ENCODE assay signal across 9 cellular contexts in genomic region chr13:21668665-21669599, GRCh38. TPM values are rescaled to one million over a fixed set of nuclear protein-coding genes. Genes with fewer than 3 reads are reported as not detected.
DNase-seq lines count a peak whose midpoint lies in the region; ATAC-seq, FAIRE-seq and TF ChIP-seq lines count a peak whose summit lies in the region.
"Had no signal": no experiment of that assay in that cellular context is flagged by ENCODE, and none has a peak within 500 bp of the region (broad histone marks: within the 10 kb centered on the region; RNA-seq: fewer than 3 reads in every experiment).

No MANE protein-coding gene starts in this region.

- DNase-seq in DMS153 (lab: John Stamatoyannopoulos, UW) (peak; percentile 37), DMS153 treated with DMSO at 0.1 percent for 48 hours (lab: John Stamatoyannopoulos, UW; ENCODE audit: unreplicated experiment) (no peak), Panc1 (ENCODE audit: low read depth, low spot score) (no peak), MCF 10A (ENCODE audit: unreplicated experiment) (no peak), HepG2 (ENCODE audit: low spot score) (no peak), ureter (ENCODE audit: low spot score) (no peak)

- CTCF ChIA-PET in Panc1 (lab: Charles Lee) (no interaction called here), MCF 10A (lab: Yijun Ruan, JAX) (interaction anchor here (0.8 to 1.3 kb wide), 2 partner anchors 11 to 30 kb away, joined by 4 to 8 read pairs; no protein-coding TSS in a partner anchor), HepG2 (lab: Yijun Ruan, JAX; ENCODE audit: low intra/inter-chr PET ratio, low total read pairs) (no interaction called here)

- no peak overlapping the region for H3K27ac ChIP-seq in Panc1 (ENCODE audit: low read length)
- H3K27ac ChIP-seq in HepG2 (ENCODE audit: extremely low read length, insufficient read depth, low read length), result no peak overlapping the region
- no peak overlapping the region for H3K27ac ChIP-seq in stomach smooth muscle (ENCODE audit: low read length)
- H3K27ac ChIP-seq: 22Rv1 had no signal

- in situ Hi-C loops in Panc1 (cut with HindIII; ENCODE audit: low pct_unique_long_range_greater_than_20kb, low sequenced_read_pairs) (no loop called here), HepG2 (cut with HindIII; ENCODE audit: extremely low pct_ligation_motif_present, low pct_unique_long_range_greater_than_20kb) (no loop called here)

- H3K27ac Mint-ChIP-seq in MCF 10A (ENCODE audit: low read depth, unreplicated experiment), result no peak overlapping the region

- TF ChIP-seq RAD21 in HepG2 (CRISPR knock-in tag; IDR thresholded peaks at IDR 0.05), result no peak

- TF ChIP-seq CTCF in Panc1 (IDR thresholded peaks at IDR 0.05) (no peak), MCF 10A (IDR thresholded peaks at IDR 0.05; ENCODE audit: unreplicated experiment) (no peak), HepG2 (CRISPR knock-in tag; IDR thresholded peaks at IDR 0.05) (no peak)

- no peak for TF ChIP-seq EP300 in HepG2 (IDR thresholded peaks at IDR 0.05; ENCODE audit: low read depth in 2 of 2, low read length in 2 of 2)
- TF ChIP-seq EP300 in HepG2 (CRISPR knock-in tag; IDR thresholded peaks at IDR 0.05; ENCODE audit: borderline replicate concordance), result no peak

- H3K36me3 ChIP-seq in Panc1 (ENCODE audit: control insufficient read depth, insufficient read depth, low read length), result no peaks in the 10 kb centered on the region; the same call in 1 of the 2 replicates
- no peaks in the 10 kb centered on the region for H3K36me3 ChIP-seq in HepG2 (replicated peaks in 1 of 2; ENCODE audit: control insufficient read depth in 1 of 2, insufficient read depth in 2 of 2, low read length in 2 of 2)
- H3K36me3 ChIP-seq in stomach smooth muscle (ENCODE audit: control insufficient read depth in 2 of 2, insufficient read depth in 2 of 2, low read length in 2 of 2), result no peaks in the 10 kb centered on the region

- no peak for TF ChIP-seq POLR2A in HepG2 (IDR thresholded peaks at IDR 0.05; ENCODE audit: insufficient read depth in 1 of 2, low read depth in 2 of 2, low read length in 2 of 2)

- peak overlapping the region; percentile 82 for H3K4me2 ChIP-seq in HepG2 (ENCODE audit: low read depth, low read length)

- H3K4me1 ChIP-seq in Panc1 (ENCODE audit: control insufficient read depth, insufficient read depth, low read length), result peaks cover 3% of the 10 kb centered on the region
- peaks cover 55% of the 10 kb centered on the region for H3K4me1 ChIP-seq in HepG2 (ENCODE audit: insufficient read depth, low read length)
- H3K4me1 ChIP-seq in stomach smooth muscle (ENCODE audit: control insufficient read depth, insufficient read depth, low read length), result peaks cover 37% of the 10 kb centered on the region

- peak overlapping the region; percentile 39 to 44 for H3K4me3 ChIP-seq in Panc1 (ENCODE audit: low read depth in 2 of 2, low read length in 2 of 2)
- peak overlapping the region in 1 of 3 experiments; percentile 69; a peak in 2 of 6 replicates for H3K4me3 ChIP-seq in HepG2 (replicated peaks in 1 of 3; ENCODE audit: insufficient read depth in 1 of 3, low read depth in 2 of 3, low read length in 3 of 3)
- H3K4me3 ChIP-seq in stomach smooth muscle (ENCODE audit: low read length in 2 of 2), result peak overlapping the region; percentile 54 to 83

- no peaks in the 10 kb centered on the region for H3K79me2 ChIP-seq in HepG2 (ENCODE audit: insufficient read depth, low read length)

- no TSS peak for BruUV-seq in Panc1 (replicated peaks; lab: Mats Ljungman, UMichigan)
- no TSS peak for BruUV-seq in MCF 10A (replicated peaks; lab: Mats Ljungman, UMichigan)
- BruUV-seq in HepG2 (replicated peaks; lab: Mats Ljungman, UMichigan), result no TSS peak

- POLR2A ChIA-PET in Panc1 (lab: Charles Lee), result interaction anchor here (0.7 kb wide), 1 partner anchor 216 kb away, joined by 9 read pairs; no protein-coding TSS in a partner anchor
- POLR2A ChIA-PET in MCF 10A (lab: Yijun Ruan, JAX), result interaction anchor here (0.6 to 4.8 kb wide), 5 partner anchors 14 to 240 kb away, joined by 3 to 17 read pairs (median 6); no protein-coding TSS in a partner anchor
- POLR2A ChIA-PET in HepG2 (lab: Yijun Ruan, JAX), result no interaction called here

- FAIRE-seq in HepG2 (lab: Jason Lieb, UNC), result no peak

- H3K36me3 Mint-ChIP-seq in MCF 10A (ENCODE audit: insufficient read depth, unreplicated experiment), result no peaks in the 10 kb centered on the region

- H3K4me3 Mint-ChIP-seq in MCF 10A (ENCODE audit: unreplicated experiment), result peak overlapping the region; percentile 88

- H4K20me1 ChIP-seq in HepG2 (ENCODE audit: insufficient read depth, low read length), result no peaks in the 10 kb centered on the region

- ATAC-seq in Panc1 (no peak), HepG2 (no peak), HG03045 (IDR thresholded peaks at IDR 0.05; ENCODE audit: unreplicated experiment) (no peak)

- H3K9ac ChIP-seq in HepG2 (ENCODE audit: insufficient read depth, low read depth, low read length), result no peak overlapping the region
- peak overlapping the region; percentile 29 to 40 for H3K9ac ChIP-seq in stomach smooth muscle (ENCODE audit: low read length in 2 of 2)

- H3K27me3 ChIP-seq in Panc1 (ENCODE audit: control insufficient read depth, insufficient read depth, low read length) (peaks cover 20% of the 10 kb centered on the region), HepG2 (ENCODE audit: control insufficient read depth in 1 of 2, insufficient read depth in 2 of 2, low read length in 2 of 2) (peaks cover 11 to 58% of the 10 kb centered on the region in 2 experiments; a peak in 4 of 5 replicates), stomach smooth muscle (ENCODE audit: control insufficient read depth in 1 of 2, insufficient read depth in 2 of 2, low read length in 2 of 2) (peaks cover 15 to 34% of the 10 kb centered on the region in 2 donors)

- H3K27me3 Mint-ChIP-seq in MCF 10A (ENCODE audit: insufficient read depth, unreplicated experiment), result no peaks in the 10 kb centered on the region

- intact Hi-C loops in Panc1 (cut with micrococcal nuclease; ENCODE audit: unreplicated experiment), result no loop called here
- intact Hi-C loops in MCF 10A (cut with micrococcal nuclease), result no loop called here
- intact Hi-C loops in HepG2 (cut with micrococcal nuclease; ENCODE audit: unreplicated experiment), result no loop called here

- H3K4me1 Mint-ChIP-seq in MCF 10A (ENCODE audit: insufficient read depth, unreplicated experiment), result no peaks in the 10 kb centered on the region

- no peak overlapping the region for H2AFZ ChIP-seq in HepG2 (ENCODE audit: low read length)

- 44% methylated on average over 40 of the region's 49 CpGs for WGBS in HepG2 (ENCODE audit: low lambda C conversion rate)

- H3K9me3 Mint-ChIP-seq in MCF 10A (ENCODE audit: unreplicated experiment), result no peaks in the 10 kb centered on the region

- H3K9me3 ChIP-seq in Panc1 (ENCODE audit: control insufficient read depth, insufficient read depth, low read depth, low read length) (no peaks in the 10 kb centered on the region), HepG2 (ENCODE audit: low read length) (no peaks in the 10 kb centered on the region), stomach smooth muscle (ENCODE audit: control insufficient read depth in 2 of 2, low read length in 2 of 2) (no peaks in the 10 kb centered on the region)

TF ChIP-seq in HepG2, 621 proteins besides CTCF, POLR2A, EP300 and RAD21 (continues in another document):
- no peak for TF ChIP-seq ZNF451 (CRISPR knock-in tag; IDR thresholded peaks at IDR 0.05)
- TF ChIP-seq LRRFIP1 (CRISPR knock-in tag; conservative IDR thresholded peaks at IDR 0.05), result no peak
- TF ChIP-seq PAF1 (CRISPR knock-in tag; IDR thresholded peaks at IDR 0.05), result no peak
- TF ChIP-seq ZNF615 (CRISPR knock-in tag; IDR thresholded peaks at IDR 0.05; ENCODE audit: borderline replicate concordance), result no peak

RNA-seq across cellular contexts. Expression of gene FGF9, which starts 1.9 kb away (rescaled TPM):
- not detected for total RNA-seq in Panc1 (2021; ENCODE audit: unreplicated experiment)
- not detected for polyA plus RNA-seq in Panc1 (2012; ENCODE audit: insufficient read length)
- total RNA-seq in MCF 10A (2022), result 0.35 TPM in 1 of 2 replicates, not detected in the other
- not detected in 2 replicates for total RNA-seq in HepG2 (2016; rRNA removed; fragmentation: Illumina TruSeq; extraction: Trizol)
- total RNA-seq in HepG2 (2016; cell fraction: cytosol; rRNA removed; fragmentation: Illumina TruSeq; extraction: Trizol; ENCODE audit: low read depth), result not detected in 2 replicates
- total RNA-seq in HepG2 (2016; cell fraction: insoluble cytoplasmic fraction; rRNA removed; fragmentation: Illumina TruSeq; extraction: Trizol), result not detected in 2 replicates
- total RNA-seq in HepG2 (2016; cell fraction: membrane; rRNA removed; fragmentation: Illumina TruSeq; extraction: Trizol), result not detected in 2 replicates
- total RNA-seq in HepG2 (2016; cell fraction: nucleus; rRNA removed; fragmentation: Illumina TruSeq; extraction: Trizol), result not detected in 2 replicates
- polyA plus RNA-seq in HepG2 (2011; rRNA removed), result not detected in 2 replicates
- not detected in 2 replicates for polyA plus RNA-seq in HepG2 (2011; cell fraction: cytosol; rRNA removed)
- polyA plus RNA-seq in HepG2 (2011; cell fraction: nucleus; rRNA removed), result not detected in 2 replicates
- polyA plus RNA-seq in HepG2 (2012), result not detected in 2 replicates
- not detected in 2 replicates for polyA plus RNA-seq in HepG2 (2016; cell fraction: cytosol; fragmentation: Illumina TruSeq; extraction: Trizol; ENCODE audit: low read depth)
- polyA plus RNA-seq in HepG2 (2016; cell fraction: insoluble cytoplasmic fraction; fragmentation: Illumina TruSeq; extraction: Trizol; ENCODE audit: low read depth), result not detected in 2 replicates
- not detected in 2 replicates for polyA plus RNA-seq in HepG2 (2016; cell fraction: membrane; fragmentation: Illumina TruSeq; extraction: Trizol; ENCODE audit: low read depth)
- polyA plus RNA-seq in HepG2 (2016; cell fraction: nucleus; fragmentation: Illumina TruSeq; extraction: Trizol; ENCODE audit: insufficient read depth, low read depth), result not detected in 2 replicates
- not detected in 2 replicates for polyA minus RNA-seq in HepG2 (2011; rRNA and poly(A)+ RNA removed; ENCODE audit: low replicate concordance)
- not detected in 2 replicates for polyA minus RNA-seq in HepG2 (2011; cell fraction: cytosol; rRNA and poly(A)+ RNA removed)
- not detected in 2 replicates for polyA minus RNA-seq in HepG2 (2011; cell fraction: nucleus; rRNA and poly(A)+ RNA removed)
- total RNA-seq in ureter, result 1.5 TPM
